8 cellular contexts compared by ENCODE assay signal in the genomic region with DNA sequence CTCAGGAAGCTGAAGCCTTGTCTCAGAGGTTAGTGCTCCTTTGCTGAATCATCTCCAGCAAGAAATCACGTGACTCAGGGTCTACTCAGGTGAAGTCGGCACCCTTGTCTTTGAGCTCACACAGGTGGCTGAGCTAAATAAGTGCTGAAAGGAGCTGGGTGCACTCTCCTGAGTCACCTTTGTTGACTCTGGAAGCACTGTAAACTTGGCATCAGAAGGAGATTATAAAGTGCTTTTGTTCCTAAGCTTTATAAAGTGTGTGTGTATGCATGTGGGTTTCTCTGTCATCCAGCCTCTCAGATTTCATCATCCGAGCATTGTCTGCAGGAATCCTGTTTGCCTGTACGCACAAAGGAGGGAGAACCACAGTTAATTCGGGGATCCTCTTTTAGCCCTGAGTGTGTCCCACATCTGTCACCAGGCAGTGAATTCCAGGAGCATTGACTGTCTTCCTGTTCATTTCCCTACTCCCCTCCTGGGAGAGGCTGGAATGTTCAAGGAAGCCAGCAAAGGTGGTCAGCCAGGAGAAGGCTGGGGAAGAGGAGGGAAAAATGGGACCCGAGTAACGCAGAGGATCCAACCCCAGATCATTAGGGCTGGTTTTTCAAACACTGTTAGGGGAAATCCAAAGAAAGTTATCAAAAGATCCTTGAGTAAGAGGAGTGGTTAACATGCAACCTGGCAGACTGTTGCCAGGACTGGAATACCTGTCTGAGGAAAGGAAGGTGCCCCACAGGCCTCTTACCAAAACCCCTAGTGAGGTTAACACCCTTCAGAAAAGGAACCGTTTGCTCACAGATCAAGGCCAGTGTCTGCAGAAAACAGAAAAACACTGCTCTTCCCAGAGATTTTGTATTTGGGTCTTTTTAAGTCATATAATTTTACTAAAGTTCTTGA.
DNase-seq lines count a peak whose midpoint lies in the region; ATAC-seq and TF ChIP-seq lines count a peak whose summit lies in the region.

No MANE protein-coding gene starts in this region.

- TF ChIP-seq CTCF in foreskin fibroblast (IDR thresholded peaks at IDR 0.05; ENCODE audit: low read depth, low read length) (no peak), retinal pigment epithelial cell (conservative IDR thresholded peaks at IDR 0.05; ENCODE audit: low read depth, low read length) (no peak)

- no peak for ATAC-seq in GM19455 (IDR thresholded peaks at IDR 0.05; ENCODE audit: unreplicated experiment)

- no peak overlapping the region for H3K4me3 ChIP-seq in foreskin fibroblast (ENCODE audit: low read depth in 1 of 2, low read length in 2 of 2)
- no peak overlapping the region for H3K4me3 ChIP-seq in retinal pigment epithelial cell (ENCODE audit: low read length)

- DNase-seq in GM03348 (ENCODE audit: low spot score) = peak; percentile 70
- DNase-seq in M059J (ENCODE audit: low read depth) = peak; percentile 90
- DNase-seq in activated CD4-positive, alpha-beta T cell treated with anti-CD3 and anti-CD28 coated beads, Interleukin-2, amount 50 U/mL, for 48 hours = peak; percentile 43 to 57
- DNase-seq in foreskin fibroblast = peak; percentile 80 to 86
- DNase-seq in retinal pigment epithelial cell (ENCODE audit: low read depth) = peak; percentile 62
- no peak for DNase-seq in CD1c-positive myeloid dendritic cell (ENCODE audit: extremely low spot score)
- DNase-seq in superior temporal gyrus (ENCODE audit: extremely low spot score) = no peak

Comparison
In these comparisons a context has a peak if more than half of its experiments do, and no peak if none do; other contexts are left out.
1. DNase-seq: peak in GM03348 (single experiment), M059J (single experiment), activated CD4-positive, alpha-beta T cell treated with anti-CD3 and anti-CD28 coated beads, Interleukin-2, amount 50 U/mL, for 48 hours (2 of 2), foreskin fibroblast (2 of 2) and retinal pigment epithelial cell (single experiment); none in CD1c-positive myeloid dendritic cell (single experiment) and superior temporal gyrus (single experiment).